Comparison of ENCODE assay signal across 28 cellular contexts in the genomic region with DNA sequence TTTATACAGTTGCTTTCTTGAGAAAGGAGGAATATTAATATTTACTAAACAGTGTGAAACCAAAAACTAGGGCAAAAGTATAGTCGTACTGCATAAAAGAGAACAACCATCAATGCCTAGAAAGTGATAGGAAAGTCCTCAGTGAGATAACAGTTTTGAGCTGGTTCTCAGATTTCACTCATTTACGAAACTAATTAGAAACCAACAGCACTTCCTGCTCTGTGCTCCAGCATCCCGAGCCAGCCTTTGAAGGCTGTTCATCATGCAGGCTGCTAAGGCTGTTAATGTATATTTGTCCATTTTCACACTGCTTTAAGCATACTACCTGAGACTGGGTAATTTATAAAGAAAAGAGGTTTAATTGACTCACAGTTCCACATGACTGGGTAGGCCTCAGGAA.
"Had no signal": no experiment of that assay in that cellular context is flagged by ENCODE, and none has a peak within 500 bp of the region (broad histone marks: within the 10 kb centered on the region; RNA-seq: fewer than 3 reads in every experiment).

No MANE protein-coding gene starts in this region.

- H3K36me3 ChIP-seq: breast epithelium, WERI-Rb-1 had no signal

- H3K4me1 Mint-ChIP-seq: activated naive CD4-positive, alpha-beta T cell treated with anti-CD3 and anti-CD28 coated beads, Interleukin-2, amount 50 U/mL, for 24 hours had no signal

- H3K27me3 ChIP-seq: breast epithelium had no signal

- H3K27me3 Mint-ChIP-seq: activated naive CD4-positive, alpha-beta T cell treated with anti-CD3 and anti-CD28 coated beads, Interleukin-2, amount 50 U/mL, for 24 hours; activated T-cell treated with anti-CD3 and anti-CD28 coated beads, Interleukin-2, amount 50 U/mL, for 24 hours had no signal

- H3K4me3 Mint-ChIP-seq: activated CD8-positive, alpha-beta T cell treated with anti-CD3 and anti-CD28 coated beads, Interleukin-2, amount 10 ng/mL, durations not matched to agents 7 days and 5 days; activated naive CD4-positive, alpha-beta T cell treated with anti-CD3 and anti-CD28 coated beads, Interleukin-2, amount 50 U/mL, for 24 hours; activated T-cell treated with anti-CD3 and anti-CD28 coated beads, Interleukin-2, amount 50 U/mL, for 24 hours; activated T-helper 1 cell treated with anti-CD3 and anti-CD28 coated beads, Interleukin-12 subunit alpha, Interleukin-12 subunit beta, Interleukin-2, Interleukin-4 antibody, amounts not matched to agents 30 ng/mL and 10 ng/mL and 1 ng/mL, durations not matched to agents 14 hours and 24 hours and 36 hours had no signal

- H3K27ac Mint-ChIP-seq: activated CD8-positive, alpha-beta T cell treated with anti-CD3 and anti-CD28 coated beads, Interleukin-2, amount 10 ng/mL, durations not matched to agents 7 days and 5 days; activated naive CD4-positive, alpha-beta T cell treated with anti-CD3 and anti-CD28 coated beads, Interleukin-2, amount 50 U/mL, for 24 hours; activated T-cell treated with anti-CD3 and anti-CD28 coated beads, Interleukin-2, amount 50 U/mL, for 24 hours; activated T-helper 1 cell treated with anti-CD3 and anti-CD28 coated beads, Interleukin-12 subunit alpha, Interleukin-12 subunit beta, Interleukin-2, Interleukin-4 antibody, amounts not matched to agents 30 ng/mL and 10 ng/mL and 1 ng/mL, durations not matched to agents 14 hours and 24 hours and 36 hours had no signal

- H3K27ac ChIP-seq: breast epithelium, PC-9, WERI-Rb-1 had no signal

- H3K36me3 Mint-ChIP-seq: activated naive CD4-positive, alpha-beta T cell treated with anti-CD3 and anti-CD28 coated beads, Interleukin-2, amount 50 U/mL, for 24 hours had no signal

- H3K4me3 ChIP-seq: breast epithelium, K562, PC-9 had no signal

- H3K4me2 ChIP-seq: PC-9 had no signal

- H3K9me3 ChIP-seq: breast epithelium had no signal

- H3K4me1 ChIP-seq: breast epithelium had no signal

- H2AFZ ChIP-seq: PC-9 had no signal

- ATAC-seq: activated CD4-positive, CD25-positive, alpha-beta regulatory T cell treated with anti-CD3 and anti-CD28 coated beads, Interleukin-2, amount 50 U/mL, for 24 hours; activated CD8-positive, alpha-beta T cell treated with anti-CD3 and anti-CD28 coated beads, Interleukin-2, amount 10 ng/mL, durations not matched to agents 7 days and 5 days; K562 had no signal

- DNase-seq: activated CD4-positive, alpha-beta T cell treated with anti-CD3 and anti-CD28 coated beads for 4 hours; activated CD4-positive, alpha-beta T cell treated with anti-CD3 and anti-CD28 coated beads, Interleukin-2, amount 50 U/mL, for 4 hours; activated CD8-positive, alpha-beta memory T cell treated with anti-CD3 and anti-CD28 coated beads, Interleukin-2, amount 50 U/mL, for 48 hours; activated CD8-positive, alpha-beta T cell treated with anti-CD3 and anti-CD28 coated beads, Interleukin-2, amount 10 ng/mL, durations not matched to agents 7 days and 5 days; activated effector memory CD4-positive, alpha-beta T cell treated with Interleukin-2 at 50 U/mL for 16 hours; activated naive CD4-positive, alpha-beta T cell; activated T-cell treated with anti-CD3 and anti-CD28 coated beads, Interleukin-2, amount 50 U/mL, for 24 hours; aorta; caudate nucleus; Karpas-422; NCI-H1105 treated with DMSO at 0.1 percent for 48 hours; NCI-H1436 treated with DMSO at 0.1 percent for 48 hours; NCI-H187; NCI-H2081; NCI-H226; NCI-H526; NCI-H82; NK-92 treated with Interleukin-12 subunit alpha and Interleukin-12 subunit beta, amount 100 ng/mL, for 24 hours; PC-9; SIG-M5; T-helper 2 cell; T1000; WERI-Rb-1 had no signal
